Comparison of ENCODE assay signal across 9 cellular contexts in the genomic region with DNA sequence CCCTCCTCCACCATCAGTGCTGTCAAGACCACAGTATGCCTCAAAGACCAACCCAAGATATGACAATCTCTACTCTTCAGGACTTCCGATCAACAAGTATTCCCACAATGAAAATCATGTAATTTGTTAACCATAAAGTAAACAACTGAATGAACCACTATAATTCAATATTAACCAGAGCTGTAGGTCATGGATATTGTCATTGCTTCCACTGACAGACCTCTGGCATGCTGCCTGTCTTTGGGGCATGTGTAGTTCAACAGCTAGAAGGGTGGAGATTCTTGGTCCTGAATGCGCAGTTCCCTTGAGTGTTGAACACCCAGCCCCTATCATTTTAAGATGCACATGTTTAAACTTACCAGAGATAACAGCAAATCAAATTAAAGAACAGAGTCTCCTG.
"Had no signal": no experiment of that assay in that cellular context is flagged by ENCODE, and none has a peak within 500 bp of the region (broad histone marks: within the 10 kb centered on the region; RNA-seq: fewer than 3 reads in every experiment).

No MANE protein-coding gene starts in this region.

- H3K4me2 ChIP-seq: GM23338, KMS-11 had no signal

- H3K4me3 Mint-ChIP-seq: GM23338, HFFc6, IgD-negative memory B cell had no signal

- H3K9me3 Mint-ChIP-seq: GM23338, HFFc6 had no signal

- DNase-seq: HFFc6, Karpas-422, KBM-7 had no signal

- H3K9me3 ChIP-seq: HAP-1 had no signal

- H3K36me3 ChIP-seq: HAP-1 had no signal

- H3K4me1 ChIP-seq: HAP-1 had no signal

- H3K9ac ChIP-seq: KMS-11 had no signal

- H3K27ac Mint-ChIP-seq: GM23338, HFFc6, IgD-negative memory B cell had no signal

- H3K4me3 ChIP-seq: GM23338, HAP-1 had no signal

- H3K27ac ChIP-seq: KMS-11 had no signal

- H3K4me1 Mint-ChIP-seq: IgD-negative memory B cell had no signal

- ATAC-seq: GM23338, HCT116, HepG2 had no signal
